ENCODE assay signal across 8 cellular contexts in genomic region chr9:132268725-132269352, GRCh38.
DNase-seq lines count a peak whose midpoint lies in the region; ATAC-seq and TF ChIP-seq lines count a peak whose summit lies in the region.

No MANE protein-coding gene starts in this region.

- intact Hi-C loops in ascending aorta (cut with DNase I): loop anchor here (1.0 kb wide), 1 partner anchor 507 kb away; no protein-coding TSS in a partner anchor

- H3K27ac Mint-ChIP-seq in T-helper 2 cell treated with Interferon-gamma antibody and Interleukin-4, amounts not matched to agents 5 μg/mL and 100 μg/mL, for 36 hours: peak overlapping the region; percentile 56

- no peaks in the 10 kb centered on the region for H3K9me3 Mint-ChIP-seq in T-helper 2 cell treated with Interferon-gamma antibody and Interleukin-4, amounts not matched to agents 5 μg/mL and 100 μg/mL, for 36 hours

- H3K9me3 ChIP-seq in ascending aorta: no peaks in the 10 kb centered on the region

- H3K27me3 Mint-ChIP-seq in T-helper 2 cell treated with Interferon-gamma antibody and Interleukin-4, amounts not matched to agents 5 μg/mL and 100 μg/mL, for 36 hours (ENCODE audit: low read depth): no peaks in the 10 kb centered on the region

- no peaks in the 10 kb centered on the region for H3K4me1 ChIP-seq in ascending aorta

- TF ChIP-seq CTCF in GM10248 (IDR thresholded peaks at IDR 0.05; ENCODE audit: control extremely low read depth, extremely low read depth, low read depth, missing control alignments) (peak; percentile 82), ascending aorta (IDR thresholded peaks at IDR 0.05) (peak; percentile 58 to 82 (median 75))

- H3K36me3 ChIP-seq in ascending aorta: peaks cover 64 to 86% of the 10 kb centered on the region in 2 donors

- H3K27me3 ChIP-seq in ascending aorta: no peaks in the 10 kb centered on the region

- peaks cover 61% of the 10 kb centered on the region for H3K36me3 Mint-ChIP-seq in T-helper 2 cell treated with Interferon-gamma antibody and Interleukin-4, amounts not matched to agents 5 μg/mL and 100 μg/mL, for 36 hours (ENCODE audit: low read depth)

- DNase-seq in GM10248 (ENCODE audit: extremely low spot score): peak; percentile 60
- peak; percentile 52 for DNase-seq in NCI-H1436 (lab: John Stamatoyannopoulos, UW)
- DNase-seq in T-helper 2 cell treated with Interferon-gamma antibody and Interleukin-4, amounts not matched to agents 5 μg/mL and 100 μg/mL, for 36 hours (ENCODE audit: low spot score): peak; percentile 48
- peak in 1 of 2 donors; percentile 72 for DNase-seq in ascending aorta (ENCODE audit: low spot score in 2 of 2)
- DNase-seq in hippocampal formation (lab: John Stamatoyannopoulos, UW): peak; percentile 39 to 78
- DNase-seq in stimulated activated CD4-positive, alpha-beta T cell treated with anti-CD3 and anti-CD28 coated beads, Interleukin-12 subunit alpha, Interleukin-12 subunit beta, amount 100 ng/mL, for 4 hours: peak; percentile 61

- H3K4me3 Mint-ChIP-seq in T-helper 2 cell treated with Interferon-gamma antibody and Interleukin-4, amounts not matched to agents 5 μg/mL and 100 μg/mL, for 36 hours: no peak overlapping the region

- H3K4me1 Mint-ChIP-seq in T-helper 2 cell treated with Interferon-gamma antibody and Interleukin-4, amounts not matched to agents 5 μg/mL and 100 μg/mL, for 36 hours (ENCODE audit: low read depth): peaks cover 7% of the 10 kb centered on the region

- CTCF ChIA-PET in GM10248 (lab: Yijun Ruan, JAX): interaction anchor here (0.6 to 2.2 kb wide), 21 partner anchors 9 to 519 kb away, joined by 3 to 19 read pairs (median 3); no protein-coding TSS in a partner anchor

- no peak overlapping the region for H3K4me3 ChIP-seq in ascending aorta

- H3K27ac ChIP-seq in ascending aorta: no peak overlapping the region

- ATAC-seq in GM19023 (IDR thresholded peaks at IDR 0.05; ENCODE audit: unreplicated experiment): no peak
- ATAC-seq in GM18502 (IDR thresholded peaks at IDR 0.05; ENCODE audit: poor library complexity, unreplicated experiment): no peak

- POLR2A ChIA-PET in GM10248 (lab: Yijun Ruan, JAX): no interaction called here
